1 cellular context compared by ENCODE assay signal in genomic region chr5:95816803-95817202, GRCh38.
TF ChIP-seq lines count a peak whose summit lies in the region.

No MANE protein-coding gene starts in this region.

TF ChIP-seq in H1, 55 proteins besides CTCF, POLR2A, EP300 and RAD21:
- TF ChIP-seq SRF (IDR thresholded peaks at IDR 0.05; ENCODE audit: low read depth, low read length) (no peak), JUN (IDR thresholded peaks at IDR 0.05; ENCODE audit: low read depth, low read length) (no peak), SAP30 (IDR thresholded peaks at IDR 0.05; ENCODE audit: insufficient read depth, insufficient replicate concordance, low read length) (no peak), BACH1 (IDR thresholded peaks at IDR 0.05; ENCODE audit: low read length) (no peak), NRF1 (IDR thresholded peaks at IDR 0.05; ENCODE audit: low read depth, low read length) (no peak), POU5F1 (IDR thresholded peaks at IDR 0.05; ENCODE audit: low read depth, low read length) (no peak), TBP (IDR thresholded peaks at IDR 0.05; ENCODE audit: low read depth, low read length) (no peak), SP2 (IDR thresholded peaks at IDR 0.05; ENCODE audit: low read length) (no peak), SIN3A (conservative IDR thresholded peaks at IDR 0.05 in 1 of 2, IDR thresholded peaks at IDR 0.05 in 1 of 2; ENCODE audit: low read depth in 1 of 2, low read length in 2 of 2) (no peak), E2F6 (IDR thresholded peaks at IDR 0.05) (no peak), KDM1A (IDR thresholded peaks at IDR 0.05; ENCODE audit: borderline replicate concordance, low read length) (no peak), CEBPB (IDR thresholded peaks at IDR 0.05; ENCODE audit: low read depth, low read length) (no peak), RBBP5 (IDR thresholded peaks at IDR 0.05; ENCODE audit: borderline replicate concordance, low read depth, low read length) (no peak), SUZ12 (IDR thresholded peaks at IDR 0.05; ENCODE audit: low read length) (no peak)
